Comparison of ENCODE assay signal across 9 cellular contexts in genomic region chr16:49700928-49701685, GRCh38.
DNase-seq lines count a peak whose midpoint lies in the region; ATAC-seq and TF ChIP-seq lines count a peak whose summit lies in the region.
"Had no signal": no experiment of that assay in that cellular context is flagged by ENCODE, and none has a peak within 500 bp of the region (broad histone marks: within the 10 kb centered on the region; RNA-seq: fewer than 3 reads in every experiment).

No MANE protein-coding gene starts in this region.

- H3K9me2 ChIP-seq in neural cell (ENCODE audit: insufficient read depth, low read length) = no peaks in the 10 kb centered on the region

- H3K79me2 ChIP-seq in neural cell (replicated peaks; ENCODE audit: insufficient read depth, low read length) = no peaks in the 10 kb centered on the region

- H3K27me3 ChIP-seq in esophagus muscularis mucosa (no peaks in the 10 kb centered on the region), neural cell (ENCODE audit: insufficient read depth, low read depth, low read length) (no peaks in the 10 kb centered on the region)

- TF ChIP-seq RAD21 in neural cell (conservative IDR thresholded peaks at IDR 0.05) = no peak

- peaks cover 2% of the 10 kb centered on the region for H3K36me3 Mint-ChIP-seq in type B pancreatic cell
- H3K36me3 Mint-ChIP-seq in HFFc6 (ENCODE audit: low read depth) = no peaks in the 10 kb centered on the region

- H3K4me1 ChIP-seq in esophagus muscularis mucosa = peaks cover 36 to 56% (median 53%) of the 10 kb centered on the region in 4 donors
- no peaks in the 10 kb centered on the region for H3K4me1 ChIP-seq in mucosa of descending colon (ENCODE audit: low read depth)

- peak overlapping the region; percentile 64 for H3K4me2 ChIP-seq in neural cell (ENCODE audit: low read length)

- H3K9me3 ChIP-seq in esophagus muscularis mucosa (no peaks in the 10 kb centered on the region), neural cell (ENCODE audit: low read length) (no peaks in the 10 kb centered on the region), mucosa of descending colon (no peaks in the 10 kb centered on the region)

- intact Hi-C loops in esophagus muscularis mucosa (cut with DNase I) (loop anchor here (5.0 kb wide), 1 partner anchor 156 kb away; the partner anchor contains the start of gene ZNF423), mucosa of descending colon (cut with DNase I, micrococcal nuclease) (no loop called here)

- H3K27ac ChIP-seq in esophagus muscularis mucosa (replicated peaks in 1 of 4) (peak overlapping the region; percentile 70 to 77 (median 73)), neural cell (ENCODE audit: low read length) (peak overlapping the region; percentile 75)

- TF ChIP-seq CTCF in esophagus muscularis mucosa (IDR thresholded peaks at IDR 0.05) (no peak), neural cell (IDR thresholded peaks at IDR 0.05; ENCODE audit: poor library complexity, severe bottlenecking) (no peak), type B pancreatic cell (conservative IDR thresholded peaks at IDR 0.05) (no peak), HFFc6 (IDR thresholded peaks at IDR 0.05) (no peak), mucosa of descending colon (IDR thresholded peaks at IDR 0.05) (no peak)

- H4K20me1 ChIP-seq in neural cell (ENCODE audit: insufficient read depth) = no peaks in the 10 kb centered on the region

- TF ChIP-seq EP300 in esophagus muscularis mucosa (IDR thresholded peaks at IDR 0.05) (no peak), neural cell (conservative IDR thresholded peaks at IDR 0.05; ENCODE audit: poor library complexity, severe bottlenecking) (no peak)

- H3K27me3 Mint-ChIP-seq in type B pancreatic cell = no peaks in the 10 kb centered on the region
- no peaks in the 10 kb centered on the region; the same call in none of the 2 replicates for H3K27me3 Mint-ChIP-seq in HFFc6 (ENCODE audit: insufficient read depth)

- H3K36me3 ChIP-seq in esophagus muscularis mucosa (no peaks in the 10 kb centered on the region), neural cell (ENCODE audit: insufficient read depth, low read length) (no peaks in the 10 kb centered on the region), mucosa of descending colon (ENCODE audit: low read depth) (no peaks in the 10 kb centered on the region)

- H3K9ac ChIP-seq in neural cell (ENCODE audit: low read length) = peak overlapping the region; percentile 59

- H3K4me1 Mint-ChIP-seq in type B pancreatic cell (ENCODE audit: unreplicated experiment) (peaks cover 75% of the 10 kb centered on the region), HFFc6 (ENCODE audit: low read depth) (no peaks in the 10 kb centered on the region)

- H3K27ac Mint-ChIP-seq in type B pancreatic cell (peak overlapping the region; percentile 90), HFFc6 (no peak overlapping the region)

- no peaks in the 10 kb centered on the region for H3K9me3 Mint-ChIP-seq in type B pancreatic cell
- peaks cover 6% of the 10 kb centered on the region for H3K9me3 Mint-ChIP-seq in HFFc6

- H3F3A ChIP-seq in neural cell (ENCODE audit: insufficient read depth, low read length, poor library complexity, severe bottlenecking) = peaks cover 17% of the 10 kb centered on the region

- no peak for ATAC-seq in HG02852 (IDR thresholded peaks at IDR 0.05; ENCODE audit: unreplicated experiment)
- no peak for ATAC-seq in mucosa of descending colon

- peak overlapping the region in 2 of 4 donors; percentile 4 to 14 for H3K4me3 ChIP-seq in esophagus muscularis mucosa
- peak overlapping the region; percentile 63 for H3K4me3 ChIP-seq in neural cell (ENCODE audit: low read length)
- H3K4me3 ChIP-seq in mucosa of descending colon = no peak overlapping the region

- no peak overlapping the region for H2AFZ ChIP-seq in neural cell (ENCODE audit: low read depth, low read length)

- WGBS in esophagus muscularis mucosa = 40% methylated on average over 18 of the region's 18 CpGs

- TF ChIP-seq POLR2A in esophagus muscularis mucosa (IDR thresholded peaks at IDR 0.05; ENCODE audit: low read depth) = no peak

- H3K4me3 Mint-ChIP-seq in type B pancreatic cell (peak overlapping the region; percentile 81), HFFc6 (no peak overlapping the region)

- DNase-seq in NCI-H82 (lab: John Stamatoyannopoulos, UW) (peak; percentile 38), NCI-H82 treated with DMSO at 0.1 percent for 48 hours (lab: John Stamatoyannopoulos, UW; ENCODE audit: unreplicated experiment) (no peak), esophagus muscularis mucosa (ENCODE audit: extremely low spot score) (no peak), type B pancreatic cell (ENCODE audit: extremely low spot score, unreplicated experiment) (no peak), HFFc6 (no peak), mucosa of descending colon (no peak)
- DNase-seq: NCI-H187 had no signal

TF ChIP-seq in neural cell, 6 proteins besides CTCF, POLR2A, EP300 and RAD21:
- TF ChIP-seq MXI1 (conservative IDR thresholded peaks at IDR 0.05; ENCODE audit: poor library complexity, severe bottlenecking) (peak; percentile 94), EZH2 (IDR thresholded peaks at IDR 0.05; ENCODE audit: borderline replicate concordance, insufficient read depth, low read length, poor library complexity, severe bottlenecking) (no peak)
TF ChIP-seq in neural cell: peak in this region for 1.
